30 cellular contexts compared by ENCODE assay signal in the genomic region with DNA sequence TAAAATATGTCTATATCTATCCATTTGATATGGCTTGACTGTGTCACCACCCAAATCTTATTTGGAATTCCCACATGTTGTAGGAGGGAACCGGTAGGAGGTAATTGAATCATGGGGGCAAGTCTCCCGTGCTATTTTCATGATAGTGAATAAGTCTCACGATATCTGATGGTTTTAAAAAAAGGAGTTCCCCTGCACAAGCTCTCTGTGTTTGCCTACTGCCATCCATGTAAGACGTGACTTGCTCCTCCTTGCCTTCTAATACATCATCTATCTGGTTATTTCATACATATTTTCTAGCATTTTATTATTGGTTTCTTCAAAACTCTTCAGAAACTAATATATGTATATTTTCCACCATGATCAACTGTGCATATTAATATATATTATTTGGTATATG.
"Had no signal": no experiment of that assay in that cellular context is flagged by ENCODE, and none has a peak within 500 bp of the region (broad histone marks: within the 10 kb centered on the region; RNA-seq: fewer than 3 reads in every experiment).

No MANE protein-coding gene starts in this region.

- H3K4me3 Mint-ChIP-seq: activated CD4-positive, alpha-beta T cell treated with anti-CD3 and anti-CD28 coated beads for 36 hours; activated CD4-positive, alpha-beta T cell treated with anti-CD3 and anti-CD28 coated beads, Interleukin-2, amount 10 ng/mL, durations not matched to agents 7 days and 5 days; activated CD8-positive, alpha-beta T cell treated with anti-CD3 and anti-CD28 coated beads for 36 hours; activated naive CD4-positive, alpha-beta T cell treated with anti-CD3 and anti-CD28 coated beads for 36 hours; activated naive CD4-positive, alpha-beta T cell treated with anti-CD3 and anti-CD28 coated beads, Interleukin-2, amount 50 U/mL, for 24 hours; activated naive CD8-positive, alpha-beta T cell treated with anti-CD3 and anti-CD28 coated beads for 36 hours; activated naive CD8-positive, alpha-beta T cell treated with anti-CD3 and anti-CD28 coated beads, Interleukin-2, amount 50 U/mL, for 24 hours; activated T-cell treated with anti-CD3 and anti-CD28 coated beads, Interleukin-2, amount 50 U/mL, for 4 hours; endodermal cell had no signal

- H3K9me3 ChIP-seq: adrenal gland, body of pancreas, colonic mucosa, gastrocnemius medialis, heart left ventricle had no signal

- H3K27ac Mint-ChIP-seq: activated CD4-positive, alpha-beta T cell treated with anti-CD3 and anti-CD28 coated beads for 36 hours; activated CD4-positive, alpha-beta T cell treated with anti-CD3 and anti-CD28 coated beads, Interleukin-2, amount 10 ng/mL, durations not matched to agents 7 days and 5 days; activated CD8-positive, alpha-beta T cell treated with anti-CD3 and anti-CD28 coated beads for 36 hours; activated naive CD4-positive, alpha-beta T cell treated with anti-CD3 and anti-CD28 coated beads for 36 hours; activated naive CD4-positive, alpha-beta T cell treated with anti-CD3 and anti-CD28 coated beads, Interleukin-2, amount 50 U/mL, for 24 hours; activated naive CD8-positive, alpha-beta T cell treated with anti-CD3 and anti-CD28 coated beads for 36 hours; activated naive CD8-positive, alpha-beta T cell treated with anti-CD3 and anti-CD28 coated beads, Interleukin-2, amount 50 U/mL, for 24 hours; activated T-helper 2 cell treated with anti-CD3 and anti-CD28 coated beads, Interferon-gamma antibody, Interleukin-2, Interleukin-4, amounts not matched to agents 10 μg/mL and 5 μg/mL and 100 μg/mL, durations not matched to agents 14 hours and 24 hours and 36 hours; endodermal cell had no signal

- ATAC-seq: activated CD4-positive, alpha-beta T cell treated with anti-CD3 and anti-CD28 coated beads for 36 hours; activated CD8-positive, alpha-beta T cell treated with anti-CD3 and anti-CD28 coated beads for 36 hours; activated T-cell treated with anti-CD3 and anti-CD28 coated beads, Interleukin-2, amount 50 U/mL, for 4 hours; body of pancreas; esophagus mucosa; gastrocnemius medialis; heart left ventricle had no signal

- H3K9me3 Mint-ChIP-seq: activated CD4-positive, alpha-beta T cell treated with anti-CD3 and anti-CD28 coated beads, Interleukin-2, amount 10 ng/mL, durations not matched to agents 7 days and 5 days; activated CD8-positive, alpha-beta T cell treated with anti-CD3 and anti-CD28 coated beads for 36 hours; activated naive CD4-positive, alpha-beta T cell treated with anti-CD3 and anti-CD28 coated beads for 36 hours; activated naive CD4-positive, alpha-beta T cell treated with anti-CD3 and anti-CD28 coated beads, Interleukin-2, amount 50 U/mL, for 24 hours; activated naive CD8-positive, alpha-beta T cell treated with anti-CD3 and anti-CD28 coated beads for 36 hours; activated naive CD8-positive, alpha-beta T cell treated with anti-CD3 and anti-CD28 coated beads, Interleukin-2, amount 50 U/mL, for 24 hours; activated T-cell treated with anti-CD3 and anti-CD28 coated beads, Interleukin-2, amount 50 U/mL, for 4 hours; activated T-helper 2 cell treated with anti-CD3 and anti-CD28 coated beads, Interferon-gamma antibody, Interleukin-2, Interleukin-4, amounts not matched to agents 10 μg/mL and 5 μg/mL and 100 μg/mL, durations not matched to agents 14 hours and 24 hours and 36 hours; endodermal cell had no signal

- DNase-seq: activated CD4-positive, alpha-beta T cell treated with anti-CD3 and anti-CD28 coated beads for 36 hours; activated CD4-positive, alpha-beta T cell treated with anti-CD3 and anti-CD28 coated beads, Interleukin-2, amount 10 ng/mL, durations not matched to agents 7 days and 5 days; activated CD4-positive, alpha-beta T cell treated with anti-CD3 and anti-CD28 coated beads, Interleukin-2, amount 50 U/mL, for 48 hours; activated CD4-positive, CD25-positive, alpha-beta regulatory T cell; activated CD4-positive, CD25-positive, alpha-beta regulatory T cell treated with anti-CD3 and anti-CD28 coated beads, Interleukin-2, amount 50 U/mL, for 72 hours; activated CD8-positive, alpha-beta memory T cell treated with anti-CD3 and anti-CD28 coated beads for 24 hours; activated CD8-positive, alpha-beta T cell treated with anti-CD3 and anti-CD28 coated beads for 36 hours; activated effector memory CD4-positive, alpha-beta T cell treated with anti-CD3 and anti-CD28 coated beads, Interleukin-2, amount 50 U/mL, for 16 hours; activated naive CD4-positive, alpha-beta T cell treated with anti-CD3 and anti-CD28 coated beads for 36 hours; activated naive CD8-positive, alpha-beta T cell treated with anti-CD3 and anti-CD28 coated beads for 36 hours; activated naive CD8-positive, alpha-beta T cell treated with anti-CD3 and anti-CD28 coated beads, Interleukin-2, amount 50 U/mL, for 24 hours; activated T-cell treated with anti-CD3 and anti-CD28 coated beads, Interleukin-2, amount 50 U/mL, for 4 hours; adrenal gland; amygdala; aorta; body of pancreas; caudate nucleus; cerebellar nuclear complex; colonic mucosa; effector CD8-positive, alpha-beta T cell; endodermal cell; foreskin fibroblast; gastrocnemius medialis; glutamatergic neuron; heart left ventricle; T-helper 1 cell; T-helper 2 cell had no signal

- H3K36me3 Mint-ChIP-seq: activated naive CD4-positive, alpha-beta T cell treated with anti-CD3 and anti-CD28 coated beads, Interleukin-2, amount 50 U/mL, for 24 hours; activated naive CD8-positive, alpha-beta T cell treated with anti-CD3 and anti-CD28 coated beads for 36 hours had no signal
